In the genomic region with DNA sequence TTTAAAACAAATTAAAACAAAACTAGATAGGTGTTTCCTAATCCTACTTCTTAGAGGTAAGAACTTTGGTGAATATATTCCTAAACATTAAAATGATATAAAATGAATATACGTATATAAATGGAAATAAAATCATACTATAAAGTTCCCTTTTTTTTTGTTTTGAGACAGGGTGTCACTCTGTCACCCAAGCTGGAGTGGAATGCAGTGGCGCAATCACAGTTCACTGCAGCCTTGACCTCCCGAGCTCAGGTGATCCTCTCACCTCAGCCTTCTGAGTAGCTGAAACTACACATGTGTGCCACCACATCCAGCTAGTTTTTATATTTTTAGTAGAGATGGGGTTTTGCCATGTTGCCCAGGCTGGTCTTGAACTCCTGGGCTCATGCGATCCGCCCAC, we compare ENCODE assay signal across 1 cellular context.
TF ChIP-seq lines count a peak whose summit lies in the region.

No MANE protein-coding gene starts in this region.

TF ChIP-seq in HepG2, 621 proteins besides CTCF, POLR2A, EP300 and RAD21 (continued from another document and continues in another):
- TF ChIP-seq NR2F2 (IDR thresholded peaks at IDR 0.05; ENCODE audit: borderline replicate concordance, low read depth) (0 out of 2 replicates have a peak, but pooled peaks have one; percentile 33), CC2D1A (CRISPR knock-in tag; IDR thresholded peaks at IDR 0.05) (no peak), ZNF460 (CRISPR knock-in tag; IDR thresholded peaks at IDR 0.05; ENCODE audit: borderline replicate concordance) (no peak), HOXA3 (CRISPR knock-in tag; IDR thresholded peaks at IDR 0.05) (0 out of 2 replicates have a peak, but pooled peaks have one; percentile 18), HNRNPLL (IDR thresholded peaks at IDR 0.05; ENCODE audit: low read depth, low read length, poor library complexity, severe bottlenecking) (no peak), FOXJ3 (CRISPR knock-in tag; IDR thresholded peaks at IDR 0.05; ENCODE audit: borderline replicate concordance) (no peak), ZNF34 (CRISPR knock-in tag; IDR thresholded peaks at IDR 0.05; ENCODE audit: borderline replicate concordance) (no peak), RXRB (CRISPR knock-in tag; IDR thresholded peaks at IDR 0.05; ENCODE audit: borderline replicate concordance) (peak; percentile 77), ZNF253 (CRISPR knock-in tag; IDR thresholded peaks at IDR 0.05; ENCODE audit: borderline replicate concordance) (no peak), LCORL (IDR thresholded peaks at IDR 0.05) (no peak), LCORL (CRISPR knock-in tag; IDR thresholded peaks at IDR 0.05) (no peak), HDAC6 (IDR thresholded peaks at IDR 0.05; ENCODE audit: low read depth, low read length) (no peak), DPF2 (CRISPR knock-in tag; IDR thresholded peaks at IDR 0.05; ENCODE audit: borderline replicate concordance, low read depth) (no peak), ZFP36L2 (CRISPR knock-in tag; IDR thresholded peaks at IDR 0.05) (no peak), IKZF1 (IDR thresholded peaks at IDR 0.05) (no peak), RBFOX2 (IDR thresholded peaks at IDR 0.05; ENCODE audit: low read depth, low read length) (no peak), ZSCAN12 (CRISPR knock-in tag; IDR thresholded peaks at IDR 0.05) (no peak), PAF1 (CRISPR knock-in tag; IDR thresholded peaks at IDR 0.05) (no peak), BRCA1 (CRISPR knock-in tag; IDR thresholded peaks at IDR 0.05) (no peak), ZNF792 (CRISPR knock-in tag; IDR thresholded peaks at IDR 0.05) (no peak), RNF2 (conservative IDR thresholded peaks at IDR 0.05; ENCODE audit: low read depth) (no peak), HMG20A (CRISPR knock-in tag; IDR thresholded peaks at IDR 0.05; ENCODE audit: borderline replicate concordance) (peak; percentile 15; the same call in 1 of the 2 replicates), ZSCAN29 (CRISPR knock-in tag; conservative IDR thresholded peaks at IDR 0.05) (no peak), NR2C2 (CRISPR knock-in tag; IDR thresholded peaks at IDR 0.05; ENCODE audit: borderline replicate concordance) (peak; percentile 71), ZNF543 (CRISPR knock-in tag; IDR thresholded peaks at IDR 0.05) (no peak), ZNF230 (CRISPR knock-in tag; IDR thresholded peaks at IDR 0.05) (no peak), ZNF773 (CRISPR knock-in tag; IDR thresholded peaks at IDR 0.05; ENCODE audit: borderline replicate concordance) (no peak), ZNF775 (CRISPR knock-in tag; IDR thresholded peaks at IDR 0.05; ENCODE audit: borderline replicate concordance) (no peak), PCBP2 (optimal IDR thresholded peaks at IDR 0.05; ENCODE audit: low read depth, low read length, poor library complexity, severe bottlenecking) (no peak), NPAS2 (CRISPR knock-in tag; IDR thresholded peaks at IDR 0.05; ENCODE audit: borderline replicate concordance) (no peak), ZNF703 (CRISPR knock-in tag; IDR thresholded peaks at IDR 0.05; ENCODE audit: borderline replicate concordance) (no peak), CEBPB (IDR thresholded peaks at IDR 0.05; ENCODE audit: borderline replicate concordance, low read depth, low read length) (peak; percentile 76), ZNF879 (CRISPR knock-in tag; IDR thresholded peaks at IDR 0.05) (no peak), FOSL2 (CRISPR knock-in tag; IDR thresholded peaks at IDR 0.05) (0 out of 2 replicates have a peak, but pooled peaks have one; percentile 12)
- TF ChIP-seq, protein P1, sequence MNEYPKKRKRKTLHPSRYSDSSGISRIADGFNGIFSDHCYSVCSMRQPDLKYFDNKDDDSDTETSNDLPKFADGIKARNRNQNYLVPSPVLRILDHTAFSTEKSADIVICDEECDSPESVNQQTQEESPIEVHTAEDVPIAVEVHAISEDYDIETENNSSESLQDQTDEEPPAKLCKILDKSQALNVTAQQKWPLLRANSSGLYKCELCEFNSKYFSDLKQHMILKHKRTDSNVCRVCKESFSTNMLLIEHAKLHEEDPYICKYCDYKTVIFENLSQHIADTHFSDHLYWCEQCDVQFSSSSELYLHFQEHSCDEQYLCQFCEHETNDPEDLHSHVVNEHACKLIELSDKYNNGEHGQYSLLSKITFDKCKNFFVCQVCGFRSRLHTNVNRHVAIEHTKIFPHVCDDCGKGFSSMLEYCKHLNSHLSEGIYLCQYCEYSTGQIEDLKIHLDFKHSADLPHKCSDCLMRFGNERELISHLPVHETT (CRISPR knock-in tag; conservative IDR thresholded peaks at IDR 0.05) = no peak
- TF ChIP-seq, protein P2, sequence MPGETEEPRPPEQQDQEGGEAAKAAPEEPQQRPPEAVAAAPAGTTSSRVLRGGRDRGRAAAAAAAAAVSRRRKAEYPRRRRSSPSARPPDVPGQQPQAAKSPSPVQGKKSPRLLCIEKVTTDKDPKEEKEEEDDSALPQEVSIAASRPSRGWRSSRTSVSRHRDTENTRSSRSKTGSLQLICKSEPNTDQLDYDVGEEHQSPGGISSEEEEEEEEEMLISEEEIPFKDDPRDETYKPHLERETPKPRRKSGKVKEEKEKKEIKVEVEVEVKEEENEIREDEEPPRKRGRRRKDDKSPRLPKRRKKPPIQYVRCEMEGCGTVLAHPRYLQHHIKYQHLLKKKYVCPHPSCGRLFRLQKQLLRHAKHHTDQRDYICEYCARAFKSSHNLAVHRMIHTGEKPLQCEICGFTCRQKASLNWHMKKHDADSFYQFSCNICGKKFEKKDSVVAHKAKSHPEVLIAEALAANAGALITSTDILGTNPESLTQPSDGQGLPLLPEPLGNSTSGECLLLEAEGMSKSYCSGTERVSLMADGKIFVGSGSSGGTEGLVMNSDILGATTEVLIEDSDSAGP (CRISPR knock-in tag; IDR thresholded peaks at IDR 0.05; ENCODE audit: borderline replicate concordance) = no peak
- TF ChIP-seq, protein P3, sequence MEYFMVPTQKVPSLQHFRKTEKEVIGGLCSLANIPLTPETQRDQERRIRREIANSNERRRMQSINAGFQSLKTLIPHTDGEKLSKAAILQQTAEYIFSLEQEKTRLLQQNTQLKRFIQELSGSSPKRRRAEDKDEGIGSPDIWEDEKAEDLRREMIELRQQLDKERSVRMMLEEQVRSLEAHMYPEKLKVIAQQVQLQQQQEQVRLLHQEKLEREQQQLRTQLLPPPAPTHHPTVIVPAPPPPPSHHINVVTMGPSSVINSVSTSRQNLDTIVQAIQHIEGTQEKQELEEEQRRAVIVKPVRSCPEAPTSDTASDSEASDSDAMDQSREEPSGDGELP (IDR thresholded peaks at IDR 0.05; ENCODE audit: borderline replicate concordance, low read depth) = peak; percentile 27; the same call in 1 of the 2 replicates
- TF ChIP-seq, protein P4, sequence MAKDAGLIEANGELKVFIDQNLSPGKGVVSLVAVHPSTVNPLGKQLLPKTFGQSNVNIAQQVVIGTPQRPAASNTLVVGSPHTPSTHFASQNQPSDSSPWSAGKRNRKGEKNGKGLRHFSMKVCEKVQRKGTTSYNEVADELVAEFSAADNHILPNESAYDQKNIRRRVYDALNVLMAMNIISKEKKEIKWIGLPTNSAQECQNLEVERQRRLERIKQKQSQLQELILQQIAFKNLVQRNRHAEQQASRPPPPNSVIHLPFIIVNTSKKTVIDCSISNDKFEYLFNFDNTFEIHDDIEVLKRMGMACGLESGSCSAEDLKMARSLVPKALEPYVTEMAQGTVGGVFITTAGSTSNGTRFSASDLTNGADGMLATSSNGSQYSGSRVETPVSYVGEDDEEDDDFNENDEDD (CRISPR knock-in tag; IDR thresholded peaks at IDR 0.05; ENCODE audit: borderline replicate concordance) = no peak
- TF ChIP-seq, protein P5, sequence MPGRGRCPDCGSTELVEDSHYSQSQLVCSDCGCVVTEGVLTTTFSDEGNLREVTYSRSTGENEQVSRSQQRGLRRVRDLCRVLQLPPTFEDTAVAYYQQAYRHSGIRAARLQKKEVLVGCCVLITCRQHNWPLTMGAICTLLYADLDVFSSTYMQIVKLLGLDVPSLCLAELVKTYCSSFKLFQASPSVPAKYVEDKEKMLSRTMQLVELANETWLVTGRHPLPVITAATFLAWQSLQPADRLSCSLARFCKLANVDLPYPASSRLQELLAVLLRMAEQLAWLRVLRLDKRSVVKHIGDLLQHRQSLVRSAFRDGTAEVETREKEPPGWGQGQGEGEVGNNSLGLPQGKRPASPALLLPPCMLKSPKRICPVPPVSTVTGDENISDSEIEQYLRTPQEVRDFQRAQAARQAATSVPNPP (CRISPR knock-in tag; IDR thresholded peaks at IDR 0.05) = no peak
- TF ChIP-seq, protein P6, sequence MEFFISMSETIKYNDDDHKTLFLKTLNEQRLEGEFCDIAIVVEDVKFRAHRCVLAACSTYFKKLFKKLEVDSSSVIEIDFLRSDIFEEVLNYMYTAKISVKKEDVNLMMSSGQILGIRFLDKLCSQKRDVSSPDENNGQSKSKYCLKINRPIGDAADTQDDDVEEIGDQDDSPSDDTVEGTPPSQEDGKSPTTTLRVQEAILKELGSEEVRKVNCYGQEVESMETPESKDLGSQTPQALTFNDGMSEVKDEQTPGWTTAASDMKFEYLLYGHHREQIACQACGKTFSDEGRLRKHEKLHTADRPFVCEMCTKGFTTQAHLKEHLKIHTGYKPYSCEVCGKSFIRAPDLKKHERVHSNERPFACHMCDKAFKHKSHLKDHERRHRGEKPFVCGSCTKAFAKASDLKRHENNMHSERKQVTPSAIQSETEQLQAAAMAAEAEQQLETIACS (CRISPR knock-in tag; IDR thresholded peaks at IDR 0.05) = no peak
- TF ChIP-seq, protein P7, sequence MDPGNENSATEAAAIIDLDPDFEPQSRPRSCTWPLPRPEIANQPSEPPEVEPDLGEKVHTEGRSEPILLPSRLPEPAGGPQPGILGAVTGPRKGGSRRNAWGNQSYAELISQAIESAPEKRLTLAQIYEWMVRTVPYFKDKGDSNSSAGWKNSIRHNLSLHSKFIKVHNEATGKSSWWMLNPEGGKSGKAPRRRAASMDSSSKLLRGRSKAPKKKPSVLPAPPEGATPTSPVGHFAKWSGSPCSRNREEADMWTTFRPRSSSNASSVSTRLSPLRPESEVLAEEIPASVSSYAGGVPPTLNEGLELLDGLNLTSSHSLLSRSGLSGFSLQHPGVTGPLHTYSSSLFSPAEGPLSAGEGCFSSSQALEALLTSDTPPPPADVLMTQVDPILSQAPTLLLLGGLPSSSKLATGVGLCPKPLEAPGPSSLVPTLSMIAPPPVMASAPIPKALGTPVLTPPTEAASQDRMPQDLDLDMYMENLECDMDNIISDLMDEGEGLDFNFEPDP (CRISPR knock-in tag; conservative IDR thresholded peaks at IDR 0.05) = no peak
- TF ChIP-seq, protein P8, sequence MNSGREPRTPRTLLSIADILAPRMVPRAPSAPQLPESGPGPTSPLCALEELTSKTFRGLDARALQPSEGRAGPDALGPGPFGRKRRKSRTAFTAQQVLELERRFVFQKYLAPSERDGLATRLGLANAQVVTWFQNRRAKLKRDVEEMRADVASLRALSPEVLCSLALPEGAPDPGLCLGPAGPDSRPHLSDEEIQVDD (CRISPR knock-in tag; IDR thresholded peaks at IDR 0.05; ENCODE audit: borderline replicate concordance) = no peak
- TF ChIP-seq, protein P9, sequence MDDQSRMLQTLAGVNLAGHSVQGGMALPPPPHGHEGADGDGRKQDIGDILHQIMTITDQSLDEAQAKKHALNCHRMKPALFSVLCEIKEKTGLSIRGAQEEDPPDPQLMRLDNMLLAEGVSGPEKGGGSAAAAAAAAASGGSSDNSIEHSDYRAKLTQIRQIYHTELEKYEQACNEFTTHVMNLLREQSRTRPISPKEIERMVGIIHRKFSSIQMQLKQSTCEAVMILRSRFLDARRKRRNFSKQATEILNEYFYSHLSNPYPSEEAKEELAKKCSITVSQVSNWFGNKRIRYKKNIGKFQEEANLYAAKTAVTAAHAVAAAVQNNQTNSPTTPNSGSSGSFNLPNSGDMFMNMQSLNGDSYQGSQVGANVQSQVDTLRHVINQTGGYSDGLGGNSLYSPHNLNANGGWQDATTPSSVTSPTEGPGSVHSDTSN (CRISPR knock-in tag; IDR thresholded peaks at IDR 0.05; ENCODE audit: borderline replicate concordance) = no peak
- TF ChIP-seq, protein P10, sequence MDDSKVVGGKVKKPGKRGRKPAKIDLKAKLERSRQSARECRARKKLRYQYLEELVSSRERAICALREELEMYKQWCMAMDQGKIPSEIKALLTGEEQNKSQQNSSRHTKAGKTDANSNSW (CRISPR knock-in tag; IDR thresholded peaks at IDR 0.05; ENCODE audit: borderline replicate concordance) = no peak
- TF ChIP-seq, protein P11, sequence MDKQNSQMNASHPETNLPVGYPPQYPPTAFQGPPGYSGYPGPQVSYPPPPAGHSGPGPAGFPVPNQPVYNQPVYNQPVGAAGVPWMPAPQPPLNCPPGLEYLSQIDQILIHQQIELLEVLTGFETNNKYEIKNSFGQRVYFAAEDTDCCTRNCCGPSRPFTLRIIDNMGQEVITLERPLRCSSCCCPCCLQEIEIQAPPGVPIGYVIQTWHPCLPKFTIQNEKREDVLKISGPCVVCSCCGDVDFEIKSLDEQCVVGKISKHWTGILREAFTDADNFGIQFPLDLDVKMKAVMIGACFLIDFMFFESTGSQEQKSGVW (CRISPR knock-in tag; IDR thresholded peaks at IDR 0.05; ENCODE audit: borderline replicate concordance) = no peak
- TF ChIP-seq, protein P12, sequence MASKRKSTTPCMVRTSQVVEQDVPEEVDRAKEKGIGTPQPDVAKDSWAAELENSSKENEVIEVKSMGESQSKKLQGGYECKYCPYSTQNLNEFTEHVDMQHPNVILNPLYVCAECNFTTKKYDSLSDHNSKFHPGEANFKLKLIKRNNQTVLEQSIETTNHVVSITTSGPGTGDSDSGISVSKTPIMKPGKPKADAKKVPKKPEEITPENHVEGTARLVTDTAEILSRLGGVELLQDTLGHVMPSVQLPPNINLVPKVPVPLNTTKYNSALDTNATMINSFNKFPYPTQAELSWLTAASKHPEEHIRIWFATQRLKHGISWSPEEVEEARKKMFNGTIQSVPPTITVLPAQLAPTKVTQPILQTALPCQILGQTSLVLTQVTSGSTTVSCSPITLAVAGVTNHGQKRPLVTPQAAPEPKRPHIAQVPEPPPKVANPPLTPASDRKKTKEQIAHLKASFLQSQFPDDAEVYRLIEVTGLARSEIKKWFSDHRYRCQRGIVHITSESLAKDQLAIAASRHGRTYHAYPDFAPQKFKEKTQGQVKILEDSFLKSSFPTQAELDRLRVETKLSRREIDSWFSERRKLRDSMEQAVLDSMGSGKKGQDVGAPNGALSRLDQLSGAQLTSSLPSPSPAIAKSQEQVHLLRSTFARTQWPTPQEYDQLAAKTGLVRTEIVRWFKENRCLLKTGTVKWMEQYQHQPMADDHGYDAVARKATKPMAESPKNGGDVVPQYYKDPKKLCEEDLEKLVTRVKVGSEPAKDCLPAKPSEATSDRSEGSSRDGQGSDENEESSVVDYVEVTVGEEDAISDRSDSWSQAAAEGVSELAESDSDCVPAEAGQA (IDR thresholded peaks at IDR 0.05; ENCODE audit: low read depth) = no peak
- TF ChIP-seq, protein P12 (CRISPR knock-in tag; IDR thresholded peaks at IDR 0.05; ENCODE audit: borderline replicate concordance) = no peak
